23 cellular contexts compared by ENCODE assay signal in the genomic region with DNA sequence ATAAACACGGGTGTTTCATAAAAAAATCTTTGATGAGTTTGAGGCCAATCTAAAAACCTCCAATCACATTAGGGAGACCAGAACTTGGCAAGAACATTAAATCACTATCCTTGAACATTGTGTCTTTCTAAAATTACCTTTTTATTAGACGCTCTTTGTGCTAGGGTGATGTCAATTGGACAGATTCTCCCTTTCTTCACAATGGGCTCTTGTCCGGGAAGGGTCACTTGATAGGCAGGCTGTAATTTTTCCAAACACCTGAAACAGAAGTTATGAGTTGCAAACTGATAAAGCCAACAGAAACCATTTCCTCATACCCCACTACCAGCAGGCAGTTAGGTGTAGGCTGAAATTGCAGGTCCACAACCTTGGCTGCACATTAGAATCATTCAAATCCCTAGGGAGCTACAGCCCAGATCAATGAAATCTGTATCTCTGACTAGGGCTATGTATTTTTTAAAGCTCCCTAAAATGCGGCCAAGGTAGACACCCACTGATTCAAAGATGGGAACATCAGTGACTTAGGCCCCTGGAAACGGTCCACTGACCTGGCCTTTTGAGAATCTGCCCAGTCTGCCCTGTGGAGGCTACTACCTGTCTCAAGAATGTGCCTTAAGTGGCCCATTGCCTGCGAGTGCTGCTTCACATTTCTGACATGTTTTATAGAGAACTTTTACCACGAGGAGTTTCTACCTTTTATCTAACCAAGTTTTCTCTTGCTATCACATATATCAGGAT.
"Had no signal": no experiment of that assay in that cellular context is flagged by ENCODE, and none has a peak within 500 bp of the region (broad histone marks: within the 10 kb centered on the region; RNA-seq: fewer than 3 reads in every experiment).

No MANE protein-coding gene starts in this region.

- H3K9me3 ChIP-seq: colonic mucosa, prostate gland, SJSA1 had no signal

- H3K4me1 Mint-ChIP-seq: nephron progenitor cell had no signal

- H3K27ac Mint-ChIP-seq: brain, nephron progenitor cell, type B pancreatic cell had no signal

- ATAC-seq: esophagus mucosa, left ventricle myocardium superior, right cardiac atrium had no signal

- H3K27me3 Mint-ChIP-seq: brain, type B pancreatic cell had no signal

- H3K4me3 Mint-ChIP-seq: brain, nephron progenitor cell, type B pancreatic cell had no signal

- DNase-seq: activated CD4-positive, alpha-beta T cell treated with anti-CD3 and anti-CD28 coated beads, Interleukin-2, amount 50 U/mL, for 4 hours; activated CD4-positive, CD25-positive, alpha-beta regulatory T cell; activated naive CD4-positive, alpha-beta T cell treated with Interleukin-2 at 50 U/mL for 16 hours; amygdala; central memory CD4-positive, alpha-beta T cell; colonic mucosa; hippocampal formation; kidney; left ventricle myocardium superior; mesenchymal stem cell; nephron progenitor cell; occipital lobe; right cardiac atrium; stimulated activated CD4-positive, alpha-beta T cell treated with anti-CD3 and anti-CD28 coated beads, Interleukin-15, amount 100 ng/mL, for 24 hours; stimulated activated CD4-positive, alpha-beta T cell treated with anti-CD3 and anti-CD28 coated beads, Interleukin-4, amount 100 ng/mL, for 1 hour; stimulated activated naive CD4-positive, alpha-beta T cell; SW 1271 had no signal

- H3K4me1 ChIP-seq: colonic mucosa had no signal

- H3K9me3 Mint-ChIP-seq: brain, nephron progenitor cell, type B pancreatic cell had no signal

- H3K27ac ChIP-seq: colonic mucosa, SJSA1, skin epidermis had no signal

- H3K27me3 ChIP-seq: colonic mucosa, SJSA1 had no signal

- H3K4me3 ChIP-seq: colonic mucosa, prostate gland, SJSA1, skin epidermis had no signal
